In the genomic region with DNA sequence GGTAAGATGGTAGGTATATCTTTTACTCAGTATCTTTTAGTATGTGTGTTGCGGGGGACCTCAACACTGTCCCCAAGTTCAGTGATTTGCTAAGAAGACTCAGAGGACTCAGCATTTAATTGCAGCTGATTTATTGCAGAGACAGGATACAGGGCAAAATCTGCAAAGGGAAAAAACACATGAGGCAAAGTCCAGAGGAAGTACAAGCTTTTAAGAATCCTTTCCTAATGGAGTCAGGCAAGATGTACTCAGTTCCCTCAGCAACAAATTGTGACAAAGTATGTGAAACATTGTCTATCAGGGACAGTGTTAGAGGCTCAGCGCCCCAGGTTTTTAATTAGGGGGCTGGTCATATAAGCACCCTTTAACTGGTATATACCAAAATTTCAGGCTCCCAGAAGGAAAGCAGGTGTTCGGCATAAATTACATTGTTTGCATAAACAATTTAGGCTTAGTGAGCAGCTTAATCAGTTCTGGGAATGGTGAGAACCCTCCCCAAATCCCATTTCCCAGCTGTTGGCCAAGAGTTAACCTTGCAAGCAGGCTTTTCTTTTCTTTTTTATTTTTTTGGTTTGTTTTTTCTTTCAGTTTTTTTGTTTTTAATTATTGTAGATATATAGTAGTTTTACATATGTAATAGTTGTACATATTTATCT, we compare ENCODE assay signal across 23 cellular contexts. TPM values are rescaled to one million over a fixed set of nuclear protein-coding genes. Genes with fewer than 3 reads are reported as not detected.
A peak's percentile ranks its signal among the peaks of the same experiment; 100 is the strongest.
DNase-seq lines count a peak whose midpoint lies in the region; TF ChIP-seq lines count a peak whose summit lies in the region.
"Had no signal": no experiment of that assay in that cellular context is flagged by ENCODE, and none has a peak within 500 bp of the region (broad histone marks: within the 10 kb centered on the region; RNA-seq: fewer than 3 reads in every experiment).

No MANE protein-coding gene starts in this region.

- H3K4me1 Mint-ChIP-seq in glutamatergic neuron (ENCODE audit: low read depth, unreplicated experiment): no peaks in the 10 kb centered on the region

- H3K27ac Mint-ChIP-seq in glutamatergic neuron (ENCODE audit: unreplicated experiment): no peak overlapping the region
- H3K27ac Mint-ChIP-seq: activated naive CD4-positive, alpha-beta T cell treated with anti-CD3 and anti-CD28 coated beads for 36 hours; T-helper 17 cell had no signal

- H3K9me3 Mint-ChIP-seq in glutamatergic neuron (ENCODE audit: unreplicated experiment): peaks cover 2% of the 10 kb centered on the region

- no peak overlapping the region for H3K4me3 Mint-ChIP-seq in glutamatergic neuron (ENCODE audit: unreplicated experiment)
- H3K4me3 Mint-ChIP-seq: activated naive CD4-positive, alpha-beta T cell treated with anti-CD3 and anti-CD28 coated beads for 36 hours; activated T-cell treated with anti-CD3 and anti-CD28 coated beads, Interleukin-2, amount 50 U/mL, for 4 hours; T-helper 17 cell had no signal

- peak overlapping the region; percentile 78 for H3K27ac ChIP-seq in 22Rv1
- H3K27ac ChIP-seq: prostate gland had no signal

- DNase-seq in HuH-7 (ENCODE audit: low spot score): peak; percentile 30
- DNase-seq in NCI-H82 treated with DMSO at 0.1 percent for 48 hours (lab: John Stamatoyannopoulos, UW; ENCODE audit: unreplicated experiment): peak; percentile 88
- DNase-seq in fibroblast of villous mesenchyme (ENCODE audit: low read depth): peak; percentile 52
- no peak for DNase-seq in NCI-H2227 (lab: John Stamatoyannopoulos, UW; ENCODE audit: unreplicated experiment)
- DNase-seq in G401 (ENCODE audit: low spot score): no peak
- no peak for DNase-seq in HAP-1 (ENCODE audit: low spot score in 2 of 2)
- DNase-seq in glutamatergic neuron: no peak
- DNase-seq: activated CD4-positive, alpha-beta T cell treated with anti-CD3 and anti-CD28 coated beads for 4 hours; activated naive CD4-positive, alpha-beta T cell treated with anti-CD3 and anti-CD28 coated beads for 36 hours; activated T-cell treated with anti-CD3 and anti-CD28 coated beads, Interleukin-2, amount 50 U/mL, for 4 hours; anterior cingulate cortex; C1 segment of cervical spinal cord; central memory CD4-positive, alpha-beta T cell; dorsolateral prefrontal cortex; erythroblast; foreskin melanocyte; Karpas-422; T-helper 17 cell had no signal

- in situ Hi-C loops in G401 (cut with HindIII; ENCODE audit: low sequenced_read_pairs): no loop called here
- in situ Hi-C loops in HAP-1 (cut with MboI; ENCODE audit: low sequenced_read_pairs): no loop called here

- no peaks in the 10 kb centered on the region for H3K27me3 Mint-ChIP-seq in glutamatergic neuron (ENCODE audit: unreplicated experiment)
- H3K27me3 Mint-ChIP-seq: T-helper 17 cell had no signal

- H3K36me3 ChIP-seq in HAP-1 (replicated peaks): peaks cover 8% of the 10 kb centered on the region; the same call in 1 of the 2 replicates
- H3K36me3 ChIP-seq: prostate gland had no signal

- H3K4me1 ChIP-seq in HAP-1: no peaks in the 10 kb centered on the region
- H3K4me1 ChIP-seq: prostate gland had no signal

- H3K27me3 ChIP-seq in HAP-1 (ENCODE audit: low read depth): no peaks in the 10 kb centered on the region
- H3K27me3 ChIP-seq: dorsolateral prefrontal cortex had no signal

- H3K36me3 Mint-ChIP-seq in glutamatergic neuron (ENCODE audit: unreplicated experiment): peaks cover 6% of the 10 kb centered on the region

- H3K4me3 ChIP-seq in fibroblast of villous mesenchyme (ENCODE audit: low read depth, low read length): no peak overlapping the region
- H3K4me3 ChIP-seq in HAP-1: no peak overlapping the region
- H3K4me3 ChIP-seq: dorsolateral prefrontal cortex, prostate gland had no signal

- H3K9me3 ChIP-seq in HAP-1: peaks cover 3% of the 10 kb centered on the region; the same call in 1 of the 2 replicates
- H3K9me3 ChIP-seq: prostate gland had no signal

- TF ChIP-seq CTCF in 22Rv1 (IDR thresholded peaks at IDR 0.05): no peak
- no peak for TF ChIP-seq CTCF in fibroblast of villous mesenchyme (IDR thresholded peaks at IDR 0.05; ENCODE audit: insufficient read depth, low read depth, low read length)
- no peak for TF ChIP-seq CTCF in glutamatergic neuron (IDR thresholded peaks at IDR 0.05; ENCODE audit: partially characterized antibody, unreplicated experiment)

RNA-seq across cellular contexts. Expression of gene RAB3GAP1, which starts 41.7 kb away (rescaled TPM):
- 73.4 and 100 TPM in 2 replicates for total RNA-seq in fibroblast of villous mesenchyme
- total RNA-seq in G401 (2014; rRNA removed; shearing (Covaris generic)): 35.0 and 57.4 TPM in 2 replicates
- 30.7 TPM for total RNA-seq in glutamatergic neuron (ENCODE audit: unreplicated experiment)

RNA-seq across cellular contexts. Expression of gene MAP3K19, which starts 46.6 kb away (rescaled TPM):
- total RNA-seq in fibroblast of villous mesenchyme (not detected in 2 replicates), glutamatergic neuron (ENCODE audit: unreplicated experiment) (not detected)
- not detected in 2 replicates for total RNA-seq in G401 (2014; rRNA removed; shearing (Covaris generic))
- total RNA-seq: activated CD8-positive, alpha-beta memory T cell treated with anti-CD3 and anti-CD28 coated beads for 36 hours; activated naive CD4-positive, alpha-beta T cell treated with anti-CD3 and anti-CD28 coated beads for 36 hours; activated T-cell treated with anti-CD3 and anti-CD28 coated beads, Interleukin-2, amount 50 U/mL, for 4 hours; HT1080; lung microvascular endothelial cell; T-helper 17 cell had no signal

Comparison
In these comparisons a context has a peak if more than half of its experiments do, and no peak if none do; other contexts are left out.
1. DNase-seq: peak in HuH-7 (single experiment), NCI-H82 treated with DMSO at 0.1 percent for 48 hours (single experiment) and fibroblast of villous mesenchyme (single experiment); none in NCI-H2227 (single experiment), G401 (single experiment), HAP-1 (0 of 2) and glutamatergic neuron (single experiment).